8 cellular contexts compared by ENCODE assay signal in the genomic region with DNA sequence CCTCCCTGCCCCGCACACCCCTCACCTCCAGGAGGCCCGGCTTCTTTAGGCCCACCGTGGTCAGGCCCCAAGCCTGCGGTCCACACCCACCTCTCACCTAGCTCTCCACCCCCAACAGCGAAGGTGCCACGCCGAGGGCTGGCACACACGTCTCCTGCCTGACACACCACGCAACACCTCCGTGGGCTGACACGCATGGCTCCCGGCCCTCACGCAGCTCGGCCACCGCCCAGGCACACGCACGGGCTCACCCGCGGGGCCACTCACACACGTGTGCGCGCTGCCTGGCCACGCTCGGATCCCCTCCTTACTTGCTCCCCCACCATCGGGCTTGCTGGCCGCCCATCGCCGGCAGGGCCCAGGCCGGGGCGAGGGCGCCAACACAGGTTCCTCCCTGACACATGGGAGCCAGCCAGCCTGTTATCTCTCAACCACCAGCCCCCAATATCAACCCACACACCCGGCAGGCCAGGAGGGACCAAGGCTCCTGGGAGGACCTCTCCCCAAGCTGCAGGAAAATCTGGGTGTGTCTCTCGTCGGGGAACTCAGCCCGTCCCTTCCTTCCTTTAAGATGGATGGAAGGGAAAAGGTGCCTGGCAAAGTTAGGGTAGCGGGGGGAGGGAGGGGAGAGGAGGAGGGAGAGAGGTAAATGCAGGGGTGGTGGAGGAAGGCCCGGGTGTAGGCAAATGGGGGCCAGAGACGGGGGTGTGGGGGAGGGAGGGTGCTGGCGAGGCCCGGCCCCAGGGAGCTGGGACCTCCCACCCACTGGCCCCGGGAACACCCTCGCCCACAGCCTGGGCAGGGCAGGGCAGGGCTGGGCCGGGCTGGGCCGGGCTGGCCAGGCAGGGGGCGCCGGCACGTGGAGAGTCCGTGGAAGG. TPM values are rescaled to one million over a fixed set of nuclear protein-coding genes. Genes with fewer than 3 reads are reported as not detected.
DNase-seq lines count a peak whose midpoint lies in the region; ATAC-seq and TF ChIP-seq lines count a peak whose summit lies in the region.

No MANE protein-coding gene starts in this region.

- CTCF ChIA-PET in mammary epithelial cell (lab: Charles Lee; ENCODE audit: low non-redundant PET), result interaction anchor here (0.6 kb wide), 2 partner anchors 60 to 165 kb away, joined by 3 read pairs; no protein-coding TSS in a partner anchor

- no peak overlapping the region for H2AFZ ChIP-seq in ACC112 (ENCODE audit: low read length, unreplicated experiment)
- peak overlapping the region; percentile 70 for H2AFZ ChIP-seq in mammary epithelial cell (ENCODE audit: low read depth, low read length)

- ATAC-seq in GM19023 (IDR thresholded peaks at IDR 0.05; ENCODE audit: unreplicated experiment) (peak; percentile 45), HG03135 (IDR thresholded peaks at IDR 0.05; ENCODE audit: unreplicated experiment) (peak; percentile 33), left colon (peak; percentile 68)

- TSS peak; percentile 52 for BruUV-seq in mammary epithelial cell (replicated peaks; lab: Mats Ljungman, UMichigan)

- intact Hi-C loops in mammary epithelial cell (cut with micrococcal nuclease) (loop anchor here (1.0 to 10.0 kb wide), 4 partner anchors 9 to 452 kb away; partner anchors contain the start of genes CDC20 and PTPRF), left colon (cut with DNase I, micrococcal nuclease) (no loop called here)

- H3K4me1 ChIP-seq in ACC112 (ENCODE audit: control insufficient read depth, insufficient read depth, low read length, unreplicated experiment) (peaks cover 47% of the 10 kb centered on the region), mammary epithelial cell (ENCODE audit: insufficient read depth, low read length) (peaks cover 28% of the 10 kb centered on the region)

- H3K27me3 ChIP-seq in ACC112 (ENCODE audit: insufficient read depth, low read length) (no peaks in the 10 kb centered on the region), mammary epithelial cell (ENCODE audit: insufficient read depth, low read length) (no peaks in the 10 kb centered on the region)

- no peaks in the 10 kb centered on the region for H4K20me1 ChIP-seq in mammary epithelial cell (ENCODE audit: insufficient read depth, low read length)

- dilution Hi-C loops in mammary epithelial cell (cut with HindIII; ENCODE audit: low sequenced_read_pairs), result no loop called here

- H3K36me3 ChIP-seq in ACC112 (ENCODE audit: insufficient read depth, low read length) (peaks cover 19% of the 10 kb centered on the region), mammary epithelial cell (ENCODE audit: insufficient read depth, low read length) (peaks cover 22% of the 10 kb centered on the region)

- in situ Hi-C loops in mammary epithelial cell (cut with MboI; ENCODE audit: low sequenced_read_pairs in 2 of 2), result no loop called here

- H3K9ac ChIP-seq in mammary epithelial cell (ENCODE audit: insufficient read depth, low read length), result peak overlapping the region; percentile 77

- H3K27ac ChIP-seq in ACC112 (ENCODE audit: low read depth, low read length), result peak overlapping the region; percentile 67
- H3K27ac ChIP-seq in mammary epithelial cell (ENCODE audit: insufficient read depth, low read depth, low read length), result peak overlapping the region; percentile 65

- H3K79me2 ChIP-seq in ACC112 (ENCODE audit: control insufficient read depth, insufficient read depth, low read length, unreplicated experiment) (peaks cover 48% of the 10 kb centered on the region), mammary epithelial cell (ENCODE audit: insufficient read depth, low read length) (peaks cover 58% of the 10 kb centered on the region)

- H3K4me2 ChIP-seq in mammary epithelial cell (ENCODE audit: insufficient read depth, low read depth, low read length), result peak overlapping the region; percentile 92

- DNase-seq in T-helper 1 cell (peak in 3 of 5 donors; percentile 11 to 30 (median 29)), mammary epithelial cell (peak; percentile 80), left colon (peak; percentile 50 to 53), NCI-H128 (lab: John Stamatoyannopoulos, UW; ENCODE audit: unreplicated experiment) (no peak)
- DNase-seq in stimulated activated CD8-positive, alpha-beta memory T cell treated with anti-CD3 and anti-CD28 coated beads, Interleukin-15, amount 100 ng/mL, for 24 hours (ENCODE audit: low read depth), result peak; percentile 15

- 2% methylated on average over 9 of the region's 48 CpGs for WGBS in mammary epithelial cell (ENCODE audit: low coverage, missing lambda C conversion rate)

- H3K9me3 ChIP-seq in mammary epithelial cell (replicated peaks; ENCODE audit: insufficient read depth, low read length), result no peaks in the 10 kb centered on the region

- peak overlapping the region; percentile 86 for H3K4me3 ChIP-seq in ACC112 (ENCODE audit: low read depth, low read length)
- H3K4me3 ChIP-seq in mammary epithelial cell (replicated peaks in 1 of 3; ENCODE audit: insufficient read depth in 1 of 3, low read depth in 2 of 3, low read length in 3 of 3), result peak overlapping the region; percentile 76 to 81 (median 80)

- no peak for TF ChIP-seq CTCF in mammary epithelial cell (conservative IDR thresholded peaks at IDR 0.05 in 1 of 2, IDR thresholded peaks at IDR 0.05 in 1 of 2; ENCODE audit: extremely low read depth in 1 of 2, insufficient read depth in 1 of 2, low read depth in 1 of 2, low read length in 2 of 2)

RNA-seq across cellular contexts. Expression of gene ELOVL1, which starts 0.5 kb away (rescaled TPM):
- total RNA-seq in mammary epithelial cell, result 100 to 1,000 TPM in 1 of 2 donors, 10 to 100 TPM in 1; 34.7 to 137 TPM
- 264 TPM for polyA plus RNA-seq in mammary epithelial cell
- 136 TPM for polyA minus RNA-seq in mammary epithelial cell
- 100 to 1,000 TPM; 135 to 152 TPM for total RNA-seq in left colon

RNA-seq across cellular contexts. Expression of gene CDC20, which starts 8.5 kb away (rescaled TPM):
- total RNA-seq in mammary epithelial cell (100 to 1,000 TPM in 1 of 2 donors, 1 to 10 TPM in 1; 1.7 to 121 TPM), left colon (10 to 100 TPM; 10.5 to 24.3 TPM)
- 215 TPM for polyA plus RNA-seq in mammary epithelial cell
- polyA minus RNA-seq in mammary epithelial cell, result 326 TPM

RNA-seq across cellular contexts. Expression of gene MED8, which starts 22.3 kb away (rescaled TPM):
- 10 to 100 TPM; 34.7 to 44.3 TPM for total RNA-seq in mammary epithelial cell
- polyA plus RNA-seq in mammary epithelial cell, result 20.4 TPM
- 23.8 TPM for polyA minus RNA-seq in mammary epithelial cell
- total RNA-seq in left colon, result 10 to 100 TPM; 39.1 to 39.5 TPM

RNA-seq across cellular contexts. Expression of gene SZT2, which starts 22.4 kb away (rescaled TPM):
- total RNA-seq in mammary epithelial cell, result 10 to 100 TPM; 31.2 to 50.1 TPM
- polyA plus RNA-seq in mammary epithelial cell, result 7.6 TPM
- 94.0 TPM for polyA minus RNA-seq in mammary epithelial cell
- total RNA-seq in left colon, result 10 to 100 TPM; 49.5 to 73.2 TPM

RNA-seq across cellular contexts. Expression of gene MPL, which starts 29.6 kb away (rescaled TPM):
- under 1 TPM; 0.17 to 0.49 TPM for total RNA-seq in mammary epithelial cell
- polyA plus RNA-seq in mammary epithelial cell, result 0.07 TPM
- not detected for polyA minus RNA-seq in mammary epithelial cell
- total RNA-seq in left colon, result under 1 TPM in 1 of 2 donors, not detected in 1; 0.56 TPM
